In the genomic region with DNA sequence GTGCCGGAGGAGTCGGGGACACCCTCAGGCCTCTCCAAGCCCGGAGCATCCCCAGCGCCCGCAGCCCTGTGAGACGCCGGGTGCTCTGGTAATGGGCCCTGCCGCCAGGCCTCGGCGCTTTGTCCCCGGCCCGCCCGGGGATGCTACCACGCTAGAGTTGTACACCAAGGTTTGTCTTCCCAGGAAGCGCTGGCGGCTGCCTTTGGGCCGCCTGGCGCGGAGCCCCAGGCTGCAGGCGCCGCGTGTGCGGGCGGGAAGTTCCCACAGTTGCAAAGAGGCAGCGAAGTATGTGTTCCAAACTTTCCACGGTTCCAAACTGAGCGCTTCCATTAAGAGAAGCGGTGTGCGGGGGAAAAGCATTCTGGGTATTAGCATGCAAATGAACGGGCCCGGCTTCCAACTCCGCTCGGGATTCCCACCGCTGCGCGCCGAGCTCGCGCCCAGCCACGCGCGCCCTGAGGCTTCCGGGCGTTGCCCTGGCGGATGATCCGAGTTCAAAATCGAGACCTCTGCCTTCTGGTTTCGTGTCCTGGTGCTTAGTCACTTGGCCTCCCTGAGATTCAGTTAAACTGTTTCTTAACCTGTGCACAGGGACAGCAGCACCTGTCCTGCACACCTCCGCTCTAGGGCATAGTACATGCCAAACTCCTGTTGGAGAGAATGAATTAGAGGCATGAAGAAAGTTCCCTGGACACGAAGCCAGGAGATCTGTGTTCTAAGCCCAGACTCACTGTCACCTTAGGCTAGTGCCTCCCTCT, we compare ENCODE assay signal across 8 cellular contexts. TPM values are rescaled to one million over a fixed set of nuclear protein-coding genes. Genes with fewer than 3 reads are reported as not detected.
DNase-seq lines count a peak whose midpoint lies in the region; ATAC-seq and TF ChIP-seq lines count a peak whose summit lies in the region.

No MANE protein-coding gene starts in this region.

- H3K36me3 Mint-ChIP-seq in activated CD8-positive, alpha-beta T cell treated with anti-CD3 and anti-CD28 coated beads, Interleukin-2, amount 10 ng/mL, durations not matched to agents 7 days and 5 days (ENCODE audit: low read depth) = peaks cover 28% of the 10 kb centered on the region

- CTCF ChIA-PET in BJ (lab: Yijun Ruan, JAX) = interaction anchor here (0.5 to 1.5 kb wide), 4 partner anchors 10 to 239 kb away, joined by 3 to 6 read pairs (median 3); no protein-coding TSS in a partner anchor
- CTCF ChIA-PET in activated CD8-positive, alpha-beta T cell treated with anti-CD3 and anti-CD28 coated beads, Interleukin-2, amount 10 ng/mL, durations not matched to agents 7 days and 5 days (lab: Charles Lee) = interaction anchor here (0.9 to 2.1 kb wide), 8 partner anchors 12 to 315 kb away, joined by 3 to 12 read pairs (median 4); partner anchors contain the start of genes LIMK2 and PISD

- H3K36me3 ChIP-seq in BJ (ENCODE audit: control insufficient read depth, insufficient read depth, low read length) = peaks cover 3% of the 10 kb centered on the region; the same call in 1 of the 2 replicates
- peaks cover under 1% of the 10 kb centered on the region for H3K36me3 ChIP-seq in effector memory CD4-positive, alpha-beta T cell (ENCODE audit: control insufficient read depth, insufficient read depth, low read length)

- H3K4me3 Mint-ChIP-seq in activated CD8-positive, alpha-beta T cell treated with anti-CD3 and anti-CD28 coated beads, Interleukin-2, amount 10 ng/mL, durations not matched to agents 7 days and 5 days = peak overlapping the region; percentile 82

- peak overlapping the region; percentile 88 for H3K27ac Mint-ChIP-seq in activated CD8-positive, alpha-beta T cell treated with anti-CD3 and anti-CD28 coated beads, Interleukin-2, amount 10 ng/mL, durations not matched to agents 7 days and 5 days

- H3K4me3 ChIP-seq in BJ (ENCODE audit: low read depth, low read length) = peak overlapping the region; percentile 58
- peak overlapping the region; percentile 67 for H3K4me3 ChIP-seq in effector memory CD4-positive, alpha-beta T cell (ENCODE audit: insufficient read depth, low read depth, low read length, poor library complexity, severe bottlenecking)

- no peaks in the 10 kb centered on the region for H3K27me3 ChIP-seq in BJ (ENCODE audit: control insufficient read depth, insufficient read depth, low read length)
- no peaks in the 10 kb centered on the region for H3K27me3 ChIP-seq in effector memory CD4-positive, alpha-beta T cell (replicated peaks; ENCODE audit: control insufficient read depth, insufficient read depth, low read length, poor library complexity, severe bottlenecking)

- no peak for TF ChIP-seq CTCF in BJ (IDR thresholded peaks at IDR 0.05; ENCODE audit: insufficient read depth, low read depth, low read length)

- H3K9me3 Mint-ChIP-seq in activated CD8-positive, alpha-beta T cell treated with anti-CD3 and anti-CD28 coated beads, Interleukin-2, amount 10 ng/mL, durations not matched to agents 7 days and 5 days (ENCODE audit: insufficient read depth) = no peaks in the 10 kb centered on the region

- H3K27ac ChIP-seq in effector memory CD4-positive, alpha-beta T cell (ENCODE audit: insufficient read depth, low read length, poor library complexity, severe bottlenecking) = peak overlapping the region; percentile 66

- peaks cover 35% of the 10 kb centered on the region for H3K4me1 Mint-ChIP-seq in activated CD8-positive, alpha-beta T cell treated with anti-CD3 and anti-CD28 coated beads, Interleukin-2, amount 10 ng/mL, durations not matched to agents 7 days and 5 days (ENCODE audit: low read depth)

- no peak for DNase-seq in BJ (ENCODE audit: low read depth)
- peak; percentile 57 for DNase-seq in HCEC 1CT
- DNase-seq in NCI-H774 (lab: John Stamatoyannopoulos, UW) = peak; percentile 10
- peak; percentile 65 for DNase-seq in activated CD8-positive, alpha-beta T cell treated with anti-CD3 and anti-CD28 coated beads, Interleukin-2, amount 10 ng/mL, durations not matched to agents 7 days and 5 days
- DNase-seq in effector memory CD4-positive, alpha-beta T cell = peak; percentile 16 to 34 (median 24)
- DNase-seq in lung microvascular endothelial cell (ENCODE audit: low read depth in 2 of 2) = peak; percentile 70 to 80
- DNase-seq in stimulated activated CD4-positive, alpha-beta T cell treated with anti-CD3 and anti-CD28 coated beads, TNF-alpha, amount 100 ng/mL, for 48 hours (ENCODE audit: low read depth in 3 of 3) = peak; percentile 54 to 58 (median 57)

- peaks cover 36% of the 10 kb centered on the region for H3K4me1 ChIP-seq in effector memory CD4-positive, alpha-beta T cell (ENCODE audit: control insufficient read depth, insufficient read depth, low read length, poor library complexity, severe bottlenecking)

- peak; percentile 14 for ATAC-seq in activated CD8-positive, alpha-beta T cell treated with anti-CD3 and anti-CD28 coated beads, Interleukin-2, amount 10 ng/mL, durations not matched to agents 7 days and 5 days
- ATAC-seq in HG03520 (IDR thresholded peaks at IDR 0.05; ENCODE audit: unreplicated experiment) = no peak

- no peaks in the 10 kb centered on the region for H3K27me3 Mint-ChIP-seq in activated CD8-positive, alpha-beta T cell treated with anti-CD3 and anti-CD28 coated beads, Interleukin-2, amount 10 ng/mL, durations not matched to agents 7 days and 5 days (ENCODE audit: low read depth)

- POLR2A ChIA-PET in BJ (lab: Charles Lee) = interaction anchor here (0.6 kb wide), 1 partner anchor 64 kb away, joined by 7 read pairs; no protein-coding TSS in a partner anchor
- POLR2A ChIA-PET in activated CD8-positive, alpha-beta T cell treated with anti-CD3 and anti-CD28 coated beads, Interleukin-2, amount 10 ng/mL, durations not matched to agents 7 days and 5 days (lab: Charles Lee) = interaction anchor here (0.5 to 2.2 kb wide), 10 partner anchors 10 to 605 kb away, joined by 3 to 43 read pairs (median 6); partner anchors contain the start of genes DRG1, PIK3IP1 and RNF185

- H3K9me3 ChIP-seq in effector memory CD4-positive, alpha-beta T cell (ENCODE audit: control insufficient read depth, low read length) = no peaks in the 10 kb centered on the region

RNA-seq across cellular contexts. Expression of gene PATZ1, which starts 1.3 kb away (rescaled TPM):
- 6.2 and 10.1 TPM in 2 replicates for polyA plus RNA-seq in BJ (2011; rRNA removed)
- 12.9 and 15.8 TPM in 2 replicates for polyA minus RNA-seq in BJ (2011; rRNA and poly(A)+ RNA removed)
- 10 to 100 TPM; 31.0 to 31.6 TPM for total RNA-seq in activated CD8-positive, alpha-beta T cell treated with anti-CD3 and anti-CD28 coated beads, Interleukin-2, amount 10 ng/mL, durations not matched to agents 7 days and 5 days
- total RNA-seq in lung microvascular endothelial cell = 10.5 and 15.1 TPM in 2 replicates

RNA-seq across cellular contexts. Expression of gene DRG1, which starts 52.0 kb away (rescaled TPM):
- polyA plus RNA-seq in BJ (2011; rRNA removed) = 70.8 and 100 TPM in 2 replicates
- polyA minus RNA-seq in BJ (2011; rRNA and poly(A)+ RNA removed) = 35.2 and 48.1 TPM in 2 replicates
- total RNA-seq in activated CD8-positive, alpha-beta T cell treated with anti-CD3 and anti-CD28 coated beads, Interleukin-2, amount 10 ng/mL, durations not matched to agents 7 days and 5 days = 10 to 100 TPM; 84.0 to 91.4 TPM
- 50.0 and 50.1 TPM in 2 replicates for total RNA-seq in lung microvascular endothelial cell

RNA-seq across cellular contexts. Expression of gene PIK3IP1, which starts 55.1 kb away (rescaled TPM):
- 8.2 and 11.8 TPM in 2 replicates for polyA plus RNA-seq in BJ (2011; rRNA removed)
- polyA minus RNA-seq in BJ (2011; rRNA and poly(A)+ RNA removed) = 4.4 and 5.0 TPM in 2 replicates
- total RNA-seq in activated CD8-positive, alpha-beta T cell treated with anti-CD3 and anti-CD28 coated beads, Interleukin-2, amount 10 ng/mL, durations not matched to agents 7 days and 5 days = 10 to 100 TPM; 13.2 to 16.1 TPM
- 15.1 and 23.3 TPM in 2 replicates for total RNA-seq in lung microvascular endothelial cell
